ENCODE assay signal across 8 cellular contexts in genomic region chr1:43389326-43390313, GRCh38. TPM values are rescaled to one million over a fixed set of nuclear protein-coding genes. Genes with fewer than 3 reads are reported as not detected.
DNase-seq lines count a peak whose midpoint lies in the region; ATAC-seq and TF ChIP-seq lines count a peak whose summit lies in the region.

Gene MED8 (minus strand): TSS chr1:43389800. CDS start chr1:43389764, 36 bp downstream.
Gene SZT2 (plus strand): TSS chr1:43389899. CDS start chr1:43389969, 70 bp downstream.

- TF ChIP-seq CTCF in AG09319 (IDR thresholded peaks at IDR 0.05; ENCODE audit: low read depth, low read length) = no peak

- DNase-seq in AG09319 (ENCODE audit: extremely low read depth, low read depth) = peak; percentile 80
- DNase-seq in NCI-H460 (ENCODE audit: extremely low read depth, low read depth) = peak; percentile 92
- DNase-seq in activated CD4-positive, CD25-positive, alpha-beta regulatory T cell treated with anti-CD3 and anti-CD28 coated beads, Interleukin-2, amount 50 U/mL, for 72 hours = peak; percentile 94
- peak; percentile 97 for DNase-seq in cerebellar cortex (ENCODE audit: low spot score)
- DNase-seq in islet precursor cell = peak; percentile 99
- DNase-seq in stimulated activated CD4-positive, alpha-beta T cell treated with anti-CD3 and anti-CD28 coated beads, Interleukin-12 subunit alpha, Interleukin-12 subunit beta, amount 100 ng/mL, for 4 hours = peak; percentile 88

- ATAC-seq in GM19043 (IDR thresholded peaks at IDR 0.05; ENCODE audit: low read depth, unreplicated experiment) (peak; percentile 94), HG03354 (IDR thresholded peaks at IDR 0.05; ENCODE audit: poor library complexity, severe bottlenecking, unreplicated experiment) (peak; percentile 96)

RNA-seq across cellular contexts. Expression of gene MED8, which starts in this region (rescaled TPM):
- 48.2 and 50.4 TPM in 2 replicates for total RNA-seq in NCI-H460 (2014; rRNA removed; shearing (Covaris generic))
- polyA plus RNA-seq in NCI-H460 (2014; cell fraction: nucleus; rRNA removed) = 35.3 and 58.1 TPM in 2 replicates

RNA-seq across cellular contexts. Expression of gene SZT2, which starts in this region (rescaled TPM):
- total RNA-seq in NCI-H460 (2014; rRNA removed; shearing (Covaris generic)) = 13.8 and 16.2 TPM in 2 replicates
- 20.8 and 30.5 TPM in 2 replicates for polyA plus RNA-seq in NCI-H460 (2014; cell fraction: nucleus; rRNA removed)

Comparison
In these comparisons a context has a peak if more than half of its experiments do, and no peak if none do; other contexts are left out.
1. Peak in every context shown above with its lines: DNase-seq and ATAC-seq.